Comparison of ENCODE assay signal across 9 cellular contexts in the genomic region with DNA sequence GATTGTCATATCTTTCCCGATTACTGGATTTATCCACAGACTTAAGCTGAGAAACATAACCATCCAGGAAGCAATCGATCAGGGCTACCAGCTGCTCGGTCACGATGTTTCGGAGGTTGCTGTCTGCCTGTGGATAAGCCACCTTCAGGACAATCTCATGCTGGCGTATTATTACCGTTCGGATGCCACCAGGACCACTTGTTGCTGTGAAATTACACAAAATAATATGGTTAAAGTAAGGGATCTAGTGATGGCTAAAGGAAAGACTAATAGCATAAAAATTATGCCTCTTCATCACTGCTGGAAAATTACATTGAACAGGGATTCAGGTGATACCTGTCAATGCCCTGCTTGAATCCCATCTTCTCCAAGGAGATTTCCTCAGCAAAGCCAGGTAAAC. TPM values are rescaled to one million over a fixed set of nuclear protein-coding genes. Genes with fewer than 3 reads are reported as not detected.
"Had no signal": no experiment of that assay in that cellular context is flagged by ENCODE, and none has a peak within 500 bp of the region (broad histone marks: within the 10 kb centered on the region; RNA-seq: fewer than 3 reads in every experiment).

No MANE protein-coding gene starts in this region.

- H2AFZ ChIP-seq: GM23248 had no signal

- FAIRE-seq: HepG2 had no signal

- H3K27ac ChIP-seq: GM23248 had no signal

- ATAC-seq: HCT116, HepG2 had no signal

- H3K9me3 ChIP-seq: HAP-1 had no signal

- H3K4me3 ChIP-seq: GM23248, HAP-1 had no signal

- H3K4me1 ChIP-seq: HAP-1 had no signal

- DNase-seq: GM23248, GOT3, H7, KBM-7 had no signal

RNA-seq across cellular contexts. Expression of a gene that starts 30.8 kb away (rescaled TPM):
- total RNA-seq: H4 had no signal
- polyA plus RNA-seq: GM23248, IgD-negative memory B cell had no signal
